7 cellular contexts compared by ENCODE assay signal in the genomic region with DNA sequence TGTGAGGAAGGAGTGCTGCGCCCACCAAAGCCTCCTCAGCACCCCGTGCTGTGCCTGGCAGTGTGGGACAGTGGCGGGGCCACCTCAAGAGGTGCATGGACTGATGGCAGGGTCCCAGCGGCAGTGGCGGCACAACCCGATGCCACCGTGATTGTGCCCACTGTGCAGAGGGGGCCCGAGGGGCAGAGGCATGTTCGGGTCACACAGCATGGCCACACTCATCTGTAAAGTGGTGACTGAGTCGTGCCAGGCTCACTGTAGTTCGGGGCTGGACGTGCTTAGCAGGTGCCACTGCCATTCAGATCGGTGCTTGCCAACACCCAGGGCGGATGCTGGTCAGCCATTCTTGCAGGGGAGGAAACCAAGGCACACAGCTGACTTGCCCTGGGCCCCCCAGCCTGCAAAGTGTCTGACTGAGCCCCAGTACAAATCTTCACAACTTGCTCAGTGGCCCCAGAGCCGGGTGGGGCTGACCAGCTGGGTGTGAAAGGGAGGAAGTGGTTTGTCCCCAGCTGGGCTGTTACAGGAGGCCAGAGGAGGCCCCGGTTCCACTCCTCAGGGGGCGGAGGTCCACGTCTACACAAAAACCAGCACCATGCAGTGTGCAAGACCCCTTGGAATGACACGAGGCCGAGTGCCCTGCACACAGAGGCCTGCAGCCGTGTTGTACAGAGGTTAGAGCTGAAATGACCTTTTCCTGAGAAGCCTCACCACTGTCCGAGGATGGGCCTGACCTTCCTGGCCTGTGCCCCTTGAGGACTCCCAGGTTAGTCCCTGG. TPM values are rescaled to one million over a fixed set of nuclear protein-coding genes. Genes with fewer than 3 reads are reported as not detected.
DNase-seq lines count a peak whose midpoint lies in the region; ATAC-seq and TF ChIP-seq lines count a peak whose summit lies in the region.

No MANE protein-coding gene starts in this region.

- no peaks in the 10 kb centered on the region for H3K36me3 Mint-ChIP-seq in endothelial cell (ENCODE audit: low read depth, unreplicated experiment)
- H3K36me3 Mint-ChIP-seq in stimulated activated effector memory CD8-positive, alpha-beta T cell treated with anti-CD3 and anti-CD28 coated beads, Interleukin-12 subunit alpha, Interleukin-12 subunit beta, amount 100 ng/mL, for 72 hours: peaks cover 68% of the 10 kb centered on the region
- no peaks in the 10 kb centered on the region for H3K36me3 Mint-ChIP-seq in HFFc6 (ENCODE audit: low read depth)

- H3K9me3 ChIP-seq in OCI-LY1 (ENCODE audit: low read length): no peaks in the 10 kb centered on the region

- peak; percentile 36 for ATAC-seq in GM19372 (IDR thresholded peaks at IDR 0.05; ENCODE audit: low read depth, unreplicated experiment)
- peak; percentile 47 for ATAC-seq in stimulated activated effector memory CD8-positive, alpha-beta T cell treated with anti-CD3 and anti-CD28 coated beads, Interleukin-12 subunit alpha, Interleukin-12 subunit beta, amount 100 ng/mL, for 72 hours
- ATAC-seq in GM21390 (IDR thresholded peaks at IDR 0.05; ENCODE audit: unreplicated experiment): no peak

- no peaks in the 10 kb centered on the region for H3F3A ChIP-seq in OCI-LY1 (ENCODE audit: insufficient read depth, low read length)

- DNase-seq in endothelial cell (ENCODE audit: low spot score): no peak
- peak in 1 of 2 donors; percentile 73 for DNase-seq in stimulated activated effector memory CD8-positive, alpha-beta T cell treated with anti-CD3 and anti-CD28 coated beads, Interleukin-12 subunit alpha, Interleukin-12 subunit beta, amount 100 ng/mL, for 72 hours (ENCODE audit: low spot score in 2 of 2)
- no peak for DNase-seq in HFFc6
- no peak for DNase-seq in NCI-H146 (lab: John Stamatoyannopoulos, UW)

- H3K4me2 ChIP-seq in OCI-LY1 (ENCODE audit: low read length): peak overlapping the region; percentile 87

- H3K4me3 Mint-ChIP-seq in endothelial cell (ENCODE audit: unreplicated experiment) (peak overlapping the region; percentile 5), HFFc6 (no peak overlapping the region)
- peak overlapping the region; percentile 79 for H3K4me3 Mint-ChIP-seq in stimulated activated effector memory CD8-positive, alpha-beta T cell treated with anti-CD3 and anti-CD28 coated beads, Interleukin-12 subunit alpha, Interleukin-12 subunit beta, amount 100 ng/mL, for 72 hours

- H3K36me3 ChIP-seq in OCI-LY1 (ENCODE audit: insufficient read depth, low read length): no peaks in the 10 kb centered on the region

- H3K27ac ChIP-seq in OCI-LY1 (ENCODE audit: low read depth, low read length, poor library complexity, severe bottlenecking): peak overlapping the region; percentile 90

- H4K20me1 ChIP-seq in OCI-LY1 (ENCODE audit: insufficient read depth, low read length): no peaks in the 10 kb centered on the region

- H3K4me1 Mint-ChIP-seq in endothelial cell (ENCODE audit: unreplicated experiment): peaks cover 21% of the 10 kb centered on the region
- peaks cover 84% of the 10 kb centered on the region for H3K4me1 Mint-ChIP-seq in stimulated activated effector memory CD8-positive, alpha-beta T cell treated with anti-CD3 and anti-CD28 coated beads, Interleukin-12 subunit alpha, Interleukin-12 subunit beta, amount 100 ng/mL, for 72 hours
- peaks cover 3% of the 10 kb centered on the region; the same call in 1 of the 2 replicates for H3K4me1 Mint-ChIP-seq in HFFc6 (ENCODE audit: low read depth)

- peak overlapping the region; percentile 82 for H3K9ac ChIP-seq in OCI-LY1 (ENCODE audit: low read length)

- no peaks in the 10 kb centered on the region for H3K27me3 ChIP-seq in OCI-LY1 (ENCODE audit: insufficient read depth, low read length)

- no peaks in the 10 kb centered on the region for H3K9me2 ChIP-seq in OCI-LY1 (ENCODE audit: low read depth, low read length)

- H3K4me3 ChIP-seq in OCI-LY1 (ENCODE audit: low read depth, low read length, poor library complexity, severe bottlenecking): peak overlapping the region; percentile 76

- H2AFZ ChIP-seq in OCI-LY1 (ENCODE audit: low read length): no peak overlapping the region

- H3K4me1 ChIP-seq in OCI-LY1 (ENCODE audit: insufficient read depth, low read length, severe bottlenecking): peaks cover 65% of the 10 kb centered on the region

- TF ChIP-seq CTCF in OCI-LY1 (IDR thresholded peaks at IDR 0.05; ENCODE audit: low read length): no peak
- no peak for TF ChIP-seq CTCF in endothelial cell (IDR thresholded peaks at IDR 0.05; ENCODE audit: unreplicated experiment)
- no peak for TF ChIP-seq CTCF in HFFc6 (IDR thresholded peaks at IDR 0.05)

- H3K9me3 Mint-ChIP-seq in endothelial cell (ENCODE audit: unreplicated experiment) (no peaks in the 10 kb centered on the region), HFFc6 (peaks cover 11% of the 10 kb centered on the region)
- H3K9me3 Mint-ChIP-seq in stimulated activated effector memory CD8-positive, alpha-beta T cell treated with anti-CD3 and anti-CD28 coated beads, Interleukin-12 subunit alpha, Interleukin-12 subunit beta, amount 100 ng/mL, for 72 hours: peaks cover 3% of the 10 kb centered on the region

- H3K27ac Mint-ChIP-seq in endothelial cell (ENCODE audit: unreplicated experiment): no peak overlapping the region
- H3K27ac Mint-ChIP-seq in stimulated activated effector memory CD8-positive, alpha-beta T cell treated with anti-CD3 and anti-CD28 coated beads, Interleukin-12 subunit alpha, Interleukin-12 subunit beta, amount 100 ng/mL, for 72 hours: peak overlapping the region; percentile 98
- no peak overlapping the region for H3K27ac Mint-ChIP-seq in HFFc6

- peaks cover 18% of the 10 kb centered on the region for H3K79me2 ChIP-seq in OCI-LY1 (ENCODE audit: insufficient read depth, low read length)

- H3K27me3 Mint-ChIP-seq in endothelial cell (ENCODE audit: unreplicated experiment) (peaks cover 3% of the 10 kb centered on the region), HFFc6 (ENCODE audit: insufficient read depth) (peaks cover 18% of the 10 kb centered on the region)

RNA-seq across cellular contexts. Expression of a gene that starts 17.8 kb away (rescaled TPM):
- 1.1 TPM for total RNA-seq in endothelial cell (ENCODE audit: unreplicated experiment)
- not detected for total RNA-seq in HFFc6 (2021; fragmentation: NEBNext Ultra II Directional; extraction: Animal tissue kit (Norgen Biotek cat#: 25700))
